In the genomic region with DNA sequence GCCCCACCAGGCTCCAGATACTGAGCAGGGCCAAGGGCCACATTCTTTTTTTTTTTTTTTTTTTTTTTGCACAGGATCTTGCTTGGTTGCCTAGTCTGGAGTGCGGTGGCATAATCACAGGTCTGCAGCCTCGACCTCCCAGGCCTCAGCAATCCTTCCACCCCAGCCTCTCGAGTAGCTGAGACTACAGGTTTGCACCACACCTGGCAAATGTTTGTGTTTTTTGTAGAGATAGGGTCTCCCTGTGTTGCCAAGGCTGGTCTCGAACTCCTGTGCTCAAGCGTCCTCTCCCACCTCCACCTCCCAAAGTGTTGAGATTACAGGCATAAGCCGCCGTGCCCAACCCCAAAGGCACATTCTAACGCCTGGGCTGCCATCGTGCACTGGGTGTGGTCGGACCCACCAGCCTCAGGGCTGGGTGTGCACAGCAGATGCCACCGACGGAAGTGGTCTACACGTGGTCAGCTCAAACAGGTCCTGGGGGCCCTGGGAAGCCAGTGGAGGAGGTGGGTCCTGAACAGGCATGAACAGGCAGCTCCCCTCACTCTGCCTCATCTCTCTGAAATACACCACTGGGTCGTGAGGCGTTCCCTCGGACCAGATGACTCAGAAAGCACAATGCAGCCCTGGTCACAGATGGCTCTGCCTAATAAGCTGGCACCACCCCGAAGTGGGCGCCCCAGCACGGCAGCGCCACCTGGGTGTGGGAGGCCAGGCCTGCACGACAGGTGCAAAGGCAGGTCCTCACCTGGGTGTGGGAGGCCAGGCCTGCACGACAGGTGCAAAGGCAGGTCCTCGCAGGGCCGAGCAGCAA, we compare ENCODE assay signal across 8 cellular contexts. TPM values are rescaled to one million over a fixed set of nuclear protein-coding genes. Genes with fewer than 3 reads are reported as not detected.
DNase-seq lines count a peak whose midpoint lies in the region; ATAC-seq, FAIRE-seq and TF ChIP-seq lines count a peak whose summit lies in the region.

No MANE protein-coding gene starts in this region.

- FAIRE-seq in H54 (lab: Jason Lieb, UNC) = no peak

- peak overlapping the region; percentile 1 for H4K91ac ChIP-seq in mesenchymal stem cell (ENCODE audit: low read length)

- DNase-seq in AG04449 (ENCODE audit: low read depth, low spot score) (no peak), H54 (ENCODE audit: insufficient read length, low spot score) (peak; percentile 99), RPMI8226 (peak; percentile 84), mesenchymal stem cell (no peak), transverse colon (peak; percentile 88), GDM1 (lab: John Stamatoyannopoulos, UW) (no peak), anterior cingulate cortex (lab: John Stamatoyannopoulos, UW) (no peak)
- peak; percentile 61 for DNase-seq in activated naive CD8-positive, alpha-beta T cell treated with anti-CD3 and anti-CD28 coated beads, Interleukin-2, amount 10 ng/mL, durations not matched to agents 7 days and 5 days

- peak; percentile 39 for TF ChIP-seq CTCF in AG04449 (IDR thresholded peaks at IDR 0.05; ENCODE audit: insufficient read depth, low read length, missing control alignments)
- TF ChIP-seq CTCF in transverse colon (IDR thresholded peaks at IDR 0.05) = peak; percentile 28 to 67 (median 45)

- no peak overlapping the region for H2BK15ac ChIP-seq in mesenchymal stem cell (ENCODE audit: low read depth, poor library complexity, severe bottlenecking)

- no peak overlapping the region for H3K27ac Mint-ChIP-seq in activated naive CD8-positive, alpha-beta T cell treated with anti-CD3 and anti-CD28 coated beads, Interleukin-2, amount 10 ng/mL, durations not matched to agents 7 days and 5 days

- H2BK120ac ChIP-seq in mesenchymal stem cell (ENCODE audit: low read depth, low read length) = no peak overlapping the region

- no peak overlapping the region for H3K9ac ChIP-seq in mesenchymal stem cell (ENCODE audit: low read length)

- H3K4me3 ChIP-seq in AG04449 (ENCODE audit: low read depth, low read length) (no peak overlapping the region), mesenchymal stem cell (ENCODE audit: insufficient read depth in 1 of 2, low read depth in 1 of 2, low read length in 2 of 2) (no peak overlapping the region), transverse colon (no peak overlapping the region)

- no peak overlapping the region for H4K8ac ChIP-seq in mesenchymal stem cell (ENCODE audit: low read length)

- H3K4me2 ChIP-seq in mesenchymal stem cell (ENCODE audit: low read length, poor library complexity, severe bottlenecking) = peak overlapping the region; percentile 7

- no peak overlapping the region for H3K18ac ChIP-seq in mesenchymal stem cell (ENCODE audit: low read depth in 1 of 2, low read length in 2 of 2)

- WGBS in mesenchymal stem cell = 66% methylated on average over 21 of the region's 24 CpGs
- WGBS in transverse colon (ENCODE audit: low coverage in 1 of 2), 2 donors = 60% methylated on average over 22 of the region's 24 CpGs; no CpG with 5 or more reads in 1 of the 2 donors

- H3K9me3 Mint-ChIP-seq in activated naive CD8-positive, alpha-beta T cell treated with anti-CD3 and anti-CD28 coated beads, Interleukin-2, amount 10 ng/mL, durations not matched to agents 7 days and 5 days = peaks cover 3% of the 10 kb centered on the region

- H3K4ac ChIP-seq in mesenchymal stem cell (ENCODE audit: low read depth in 1 of 2, low read length in 2 of 2) = no peak overlapping the region

- H2AK5ac ChIP-seq in mesenchymal stem cell (ENCODE audit: low read length, severe bottlenecking) = no peak overlapping the region

- peaks cover 27% of the 10 kb centered on the region for H3K27me3 Mint-ChIP-seq in activated naive CD8-positive, alpha-beta T cell treated with anti-CD3 and anti-CD28 coated beads, Interleukin-2, amount 10 ng/mL, durations not matched to agents 7 days and 5 days

- peaks cover 11% of the 10 kb centered on the region for H3K4me1 Mint-ChIP-seq in activated naive CD8-positive, alpha-beta T cell treated with anti-CD3 and anti-CD28 coated beads, Interleukin-2, amount 10 ng/mL, durations not matched to agents 7 days and 5 days

- H3K27me3 ChIP-seq in mesenchymal stem cell (ENCODE audit: control insufficient read depth in 1 of 2, insufficient read depth in 1 of 2, low read length in 2 of 2) (peaks cover 4 to 61% of the 10 kb centered on the region in 2 experiments), transverse colon (peaks cover 35% of the 10 kb centered on the region)

- H3K4me1 ChIP-seq in mesenchymal stem cell (ENCODE audit: control insufficient read depth, insufficient read depth, low read depth, low read length) (peaks cover 21% of the 10 kb centered on the region), transverse colon (peaks cover 0 to 10% (median 8%) of the 10 kb centered on the region in 4 donors)

- TF ChIP-seq POLR2A in H54 (IDR thresholded peaks at IDR 0.05; ENCODE audit: low read depth, low read length) (no peak), transverse colon (IDR thresholded peaks at IDR 0.05) (no peak)

- peak; percentile 62 for ATAC-seq in activated naive CD8-positive, alpha-beta T cell treated with anti-CD3 and anti-CD28 coated beads, Interleukin-2, amount 10 ng/mL, durations not matched to agents 7 days and 5 days (ENCODE audit: low read depth)

- CTCF ChIA-PET in AG04449 (lab: Yijun Ruan, JAX) = interaction anchor here (0.7 to 7.8 kb wide), 11 partner anchors 9 to 161 kb away, joined by 3 to 69 read pairs (median 4); a partner anchor contains a TSS

- H3K14ac ChIP-seq in mesenchymal stem cell (ENCODE audit: low read length in 2 of 2) = no peak overlapping the region

- H3K4me3 Mint-ChIP-seq in activated naive CD8-positive, alpha-beta T cell treated with anti-CD3 and anti-CD28 coated beads, Interleukin-2, amount 10 ng/mL, durations not matched to agents 7 days and 5 days = no peak overlapping the region

- H3K27ac ChIP-seq in mesenchymal stem cell (ENCODE audit: low read length, poor library complexity, severe bottlenecking) (no peak overlapping the region), transverse colon (no peak overlapping the region)

- in situ Hi-C loops in transverse colon (cut with MboI; ENCODE audit: low pct_ligation_motif_present in 1 of 4, low pct_unique_long_range_greater_than_20kb in 1 of 4, low sequenced_read_pairs in 3 of 4) = loop anchor here in 1 of 4 donors (10.0 kb wide), 1 partner anchor 109 kb away; no protein-coding TSS in a partner anchor

- H3K36me3 Mint-ChIP-seq in activated naive CD8-positive, alpha-beta T cell treated with anti-CD3 and anti-CD28 coated beads, Interleukin-2, amount 10 ng/mL, durations not matched to agents 7 days and 5 days = no peaks in the 10 kb centered on the region

- H3K79me1 ChIP-seq in mesenchymal stem cell (replicated peaks; ENCODE audit: low read length, poor library complexity, severe bottlenecking) = no peaks in the 10 kb centered on the region

- intact Hi-C loops in transverse colon (cut with DNase I; ENCODE audit: low total_unique reads) = no loop called here

- POLR2A ChIA-PET in AG04449 (lab: Yijun Ruan, JAX) = no interaction called here
- POLR2A ChIA-PET in activated naive CD8-positive, alpha-beta T cell treated with anti-CD3 and anti-CD28 coated beads, Interleukin-2, amount 10 ng/mL, durations not matched to agents 7 days and 5 days (lab: Charles Lee) = interaction anchor here (0.6 to 1.6 kb wide), 3 partner anchors 7 to 113 kb away, joined by 3 to 5 read pairs (median 3); no protein-coding TSS in a partner anchor

- H2AFZ ChIP-seq in mesenchymal stem cell (ENCODE audit: low read depth, low read length) = no peak overlapping the region

- no peak overlapping the region for H3K23ac ChIP-seq in mesenchymal stem cell (ENCODE audit: low read length in 2 of 2)

- no peak for TF ChIP-seq EP300 in transverse colon (IDR thresholded peaks at IDR 0.05; ENCODE audit: low read depth)

- H2BK12ac ChIP-seq in mesenchymal stem cell (ENCODE audit: low read length in 2 of 2) = no peak overlapping the region

- no peak overlapping the region for H2BK5ac ChIP-seq in mesenchymal stem cell (ENCODE audit: low read depth, low read length, poor library complexity, severe bottlenecking)

- H3K9me3 ChIP-seq in mesenchymal stem cell (ENCODE audit: control insufficient read depth, low read length) (peaks cover 9% of the 10 kb centered on the region), transverse colon (no peaks in the 10 kb centered on the region)

- no peaks in the 10 kb centered on the region for H3K36me3 ChIP-seq in mesenchymal stem cell (ENCODE audit: control insufficient read depth in 1 of 2, insufficient read depth in 2 of 2, low read depth in 1 of 2, low read length in 2 of 2)
- no peaks in the 10 kb centered on the region for H3K36me3 ChIP-seq in transverse colon

RNA-seq across cellular contexts. Expression of a gene that starts 5.1 kb away (rescaled TPM):
- 1 to 10 TPM; 1.1 TPM for total RNA-seq in activated naive CD8-positive, alpha-beta T cell treated with anti-CD3 and anti-CD28 coated beads, Interleukin-2, amount 10 ng/mL, durations not matched to agents 7 days and 5 days
- 17.0 TPM for polyA plus RNA-seq in mesenchymal stem cell (2013, experiment 1 of 2)
- polyA plus RNA-seq in mesenchymal stem cell (2013, experiment 2 of 2) = 15.3 TPM
- total RNA-seq in transverse colon = 1 to 10 TPM in 2 of 4 donors, under 1 TPM in 1, not detected in 1; 0.82 to 3.0 (median 1.3) TPM

RNA-seq across cellular contexts. Expression of a gene that starts 29.9 kb away (rescaled TPM):
- total RNA-seq in activated naive CD8-positive, alpha-beta T cell treated with anti-CD3 and anti-CD28 coated beads, Interleukin-2, amount 10 ng/mL, durations not matched to agents 7 days and 5 days = under 1 TPM; 0.30 to 0.45 TPM
- 2.0 TPM for polyA plus RNA-seq in mesenchymal stem cell (2013, experiment 1 of 2)
- 1.4 TPM for polyA plus RNA-seq in mesenchymal stem cell (2013, experiment 2 of 2)
- 100 to 1,000 TPM; 159 to 359 (median 200) TPM for total RNA-seq in transverse colon

RNA-seq across cellular contexts. Expression of a gene that starts 43.5 kb away (rescaled TPM):
- total RNA-seq in activated naive CD8-positive, alpha-beta T cell treated with anti-CD3 and anti-CD28 coated beads, Interleukin-2, amount 10 ng/mL, durations not matched to agents 7 days and 5 days = 100 to 1,000 TPM; 258 to 267 TPM
- polyA plus RNA-seq in mesenchymal stem cell (2013, experiment 1 of 2) = 2,969 TPM
- polyA plus RNA-seq in mesenchymal stem cell (2013, experiment 2 of 2) = 2,910 TPM
- total RNA-seq in transverse colon = 100 to 1,000 TPM in 3 of 4 donors, 10 to 100 TPM in 1; 88.2 to 139 (median 123) TPM

RNA-seq across cellular contexts. Expression of a gene that starts 50.3 kb away (rescaled TPM):
- 1,000 to 10,000 TPM; 1,182 to 1,374 TPM for total RNA-seq in activated naive CD8-positive, alpha-beta T cell treated with anti-CD3 and anti-CD28 coated beads, Interleukin-2, amount 10 ng/mL, durations not matched to agents 7 days and 5 days
- polyA plus RNA-seq in mesenchymal stem cell (2013, experiment 1 of 2) = 395 TPM
- polyA plus RNA-seq in mesenchymal stem cell (2013, experiment 2 of 2) = 368 TPM
- total RNA-seq in transverse colon = 100 to 1,000 TPM in 1 of 4 donors, 10 to 100 TPM in 3; 19.9 to 109 (median 60.5) TPM

RNA-seq across cellular contexts. Expression of a gene that starts 50.6 kb away (rescaled TPM):
- 100 to 1,000 TPM; 273 to 276 TPM for total RNA-seq in activated naive CD8-positive, alpha-beta T cell treated with anti-CD3 and anti-CD28 coated beads, Interleukin-2, amount 10 ng/mL, durations not matched to agents 7 days and 5 days
- polyA plus RNA-seq in mesenchymal stem cell (2013, experiment 1 of 2) = 36.5 TPM
- polyA plus RNA-seq in mesenchymal stem cell (2013, experiment 2 of 2) = 37.3 TPM
- total RNA-seq in transverse colon = 100 to 1,000 TPM; 107 to 344 (median 148) TPM

Comparison
In these comparisons a context has a peak if more than half of its experiments do, and no peak if none do; other contexts are left out.
1. DNase-seq: peak in H54 (single experiment), RPMI8226 (single experiment), activated naive CD8-positive, alpha-beta T cell treated with anti-CD3 and anti-CD28 coated beads, Interleukin-2, amount 10 ng/mL, durations not matched to agents 7 days and 5 days (single experiment) and transverse colon (single experiment); none in AG04449 (single experiment), mesenchymal stem cell (single experiment), GDM1 (single experiment) and anterior cingulate cortex (0 of 58).
2. RNA of a gene that starts 29.9 kb away (total RNA-seq): 159 to 359 TPM in transverse colon; 0.30 to 0.45 TPM in activated naive CD8-positive, alpha-beta T cell treated with anti-CD3 and anti-CD28 coated beads, Interleukin-2, amount 10 ng/mL, durations not matched to agents 7 days and 5 days; every median in the first group is over 100 times any median in the second.